In genomic region chr20:53911301-53911700, GRCh38 we compare ENCODE assay signal across 18 cellular contexts.
"Had no signal": no experiment of that assay in that cellular context is flagged by ENCODE, and none has a peak within 500 bp of the region (broad histone marks: within the 10 kb centered on the region; RNA-seq: fewer than 3 reads in every experiment).

No MANE protein-coding gene starts in this region.

- H3K36me3 ChIP-seq: brain microvascular endothelial cell, left lung, right lobe of liver, tibial nerve had no signal

- H3K27ac ChIP-seq: brain microvascular endothelial cell, psoas muscle, right lobe of liver, tibial nerve had no signal

- H3K9me3 Mint-ChIP-seq: activated T-cell treated with anti-CD3 and anti-CD28 coated beads, Interleukin-2, amount 50 U/mL, for 24 hours; central memory CD8-positive, alpha-beta T cell had no signal

- H3K4me3 Mint-ChIP-seq: activated T-cell treated with anti-CD3 and anti-CD28 coated beads, Interleukin-2, amount 50 U/mL, for 24 hours; central memory CD8-positive, alpha-beta T cell; naive thymus-derived CD4-positive, alpha-beta T cell had no signal

- H3K27ac Mint-ChIP-seq: activated T-cell treated with anti-CD3 and anti-CD28 coated beads, Interleukin-2, amount 50 U/mL, for 24 hours had no signal

- H3K27me3 Mint-ChIP-seq: activated T-cell treated with anti-CD3 and anti-CD28 coated beads, Interleukin-2, amount 50 U/mL, for 24 hours; central memory CD8-positive, alpha-beta T cell; naive thymus-derived CD4-positive, alpha-beta T cell had no signal

- DNase-seq: activated CD4-positive, alpha-beta T cell treated with anti-CD3 and anti-CD28 coated beads, Interleukin-2, amount 50 U/mL, for 1 hour; activated effector memory CD4-positive, alpha-beta T cell treated with Interleukin-2 at 50 U/mL for 16 hours; activated naive CD4-positive, alpha-beta T cell treated with anti-CD3 and anti-CD28 coated beads, Interleukin-2, amount 50 U/mL, for 16 hours; activated T-cell treated with anti-CD3 and anti-CD28 coated beads, Interleukin-2, amount 50 U/mL, for 24 hours; anterior cingulate cortex; brain microvascular endothelial cell; effector memory CD4-positive, alpha-beta T cell; foreskin fibroblast; hippocampal formation; left lung; naive thymus-derived CD4-positive, alpha-beta T cell; nucleus accumbens; psoas muscle had no signal

- ATAC-seq: left lung; mucosa of descending colon; naive thymus-derived CD4-positive, alpha-beta T cell; psoas muscle; right lobe of liver had no signal

- H3K9me3 ChIP-seq: left lung, mucosa of descending colon, psoas muscle, right lobe of liver, tibial nerve had no signal

- H3K4me3 ChIP-seq: left lung, mucosa of descending colon, psoas muscle, right lobe of liver, smooth muscle cell, tibial nerve had no signal

- H3K27me3 ChIP-seq: brain microvascular endothelial cell, left lung, right lobe of liver, tibial nerve had no signal
